ENCODE assay signal across 8 cellular contexts in the genomic region with DNA sequence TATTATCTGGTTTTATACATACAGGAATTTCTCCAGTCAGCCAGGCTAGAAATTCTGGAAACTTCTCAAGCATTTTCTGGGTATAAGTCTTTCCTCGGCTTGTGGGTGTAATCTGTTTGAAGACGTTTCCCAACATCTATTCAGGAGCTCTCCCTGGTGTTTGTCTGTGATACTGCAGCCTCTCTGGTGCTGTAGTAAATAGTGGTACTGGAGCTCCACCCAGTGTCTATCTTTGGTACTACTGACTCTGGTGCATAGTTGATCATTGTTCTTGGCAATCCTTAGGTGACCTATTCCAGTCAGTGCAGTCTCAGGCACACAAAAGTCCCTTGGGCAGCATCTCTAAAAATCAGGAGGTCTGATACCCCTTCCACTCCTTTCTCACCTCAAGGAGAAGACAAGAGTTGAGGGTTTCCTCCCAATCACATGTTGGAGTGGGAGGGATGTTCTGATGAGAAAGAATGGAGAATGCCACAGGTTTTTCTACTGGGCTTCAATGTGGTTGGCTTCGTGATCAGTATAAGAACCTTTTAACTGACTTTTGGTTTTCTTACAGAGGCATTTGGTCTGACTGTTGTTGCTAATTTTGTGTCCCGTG.
DNase-seq lines count a peak whose midpoint lies in the region; ATAC-seq and TF ChIP-seq lines count a peak whose summit lies in the region.

No MANE protein-coding gene starts in this region.

- H2AFZ ChIP-seq in SK-N-SH (ENCODE audit: low read depth) = no peak overlapping the region

- H3K9me2 ChIP-seq in SK-N-SH = no peaks in the 10 kb centered on the region

- no peak overlapping the region for H3K9ac ChIP-seq in SK-N-SH

- CTCF ChIA-PET in HEK293T (lab: Yijun Ruan, JAX) (interaction anchor here (0.5 to 2.1 kb wide), 9 partner anchors 18 to 224 kb away, joined by 3 to 5 read pairs (median 4); no protein-coding TSS in a partner anchor), SK-N-SH (lab: Yijun Ruan, JAX) (interaction anchor here (0.5 to 6.2 kb wide), 60 partner anchors 8 to 732 kb away, joined by 3 to 102 read pairs (median 4); a partner anchor contains a TSS)

- peak; percentile 99 for TF ChIP-seq CTCF in GM12864 (IDR thresholded peaks at IDR 0.05; ENCODE audit: low read depth, low read length, missing control alignments)
- TF ChIP-seq CTCF in NB4 (IDR thresholded peaks at IDR 0.05; ENCODE audit: low read depth, low read length) = peak; percentile 99
- peak; percentile 99 for TF ChIP-seq CTCF in SK-N-SH (IDR thresholded peaks at IDR 0.05)
- no peak for TF ChIP-seq CTCF in WERI-Rb-1 (IDR thresholded peaks at IDR 0.05; ENCODE audit: low read depth, low read length)

- H4K20me1 ChIP-seq in SK-N-SH (ENCODE audit: insufficient read depth) = no peaks in the 10 kb centered on the region

- H3K9me3 ChIP-seq in SK-N-SH (peaks cover 12% of the 10 kb centered on the region; the same call in 1 of the 2 replicates), WERI-Rb-1 (ENCODE audit: severe bottlenecking) (no peaks in the 10 kb centered on the region)

- TF ChIP-seq RAD21 in SK-N-SH (IDR thresholded peaks at IDR 0.05; ENCODE audit: low read length) = peak; percentile 100

- no peaks in the 10 kb centered on the region for H3K27me3 ChIP-seq in SK-N-SH (ENCODE audit: insufficient read depth)
- H3K27me3 ChIP-seq in WERI-Rb-1 (ENCODE audit: insufficient read depth, low read depth, severe bottlenecking) = no peaks in the 10 kb centered on the region

- POLR2A ChIA-PET in HEK293T (lab: Yijun Ruan, JAX) = no interaction called here
- POLR2A ChIA-PET in SK-N-SH (lab: Yijun Ruan, JAX) = no interaction called here

- no peak for TF ChIP-seq EP300 in SK-N-SH (IDR thresholded peaks at IDR 0.05; ENCODE audit: borderline replicate concordance in 1 of 2, low read depth in 1 of 2, low read length in 1 of 2)

- H3F3A ChIP-seq in SK-N-SH (replicated peaks; ENCODE audit: insufficient read depth) = no peaks in the 10 kb centered on the region

- H3K4me2 ChIP-seq in SK-N-SH = no peak overlapping the region

- H3K4me3 ChIP-seq in GM12864 (ENCODE audit: low read depth, low read length) (no peak overlapping the region), NB4 (ENCODE audit: low read depth, low read length) (no peak overlapping the region), SK-N-SH (ENCODE audit: low read depth in 2 of 2, low read length in 1 of 2) (peak overlapping the region in 1 of 2 experiments; percentile 10; a peak in 1 of 4 replicates), WERI-Rb-1 (ENCODE audit: low read depth, low read length) (no peak overlapping the region)

- no peaks in the 10 kb centered on the region for H3K36me3 ChIP-seq in SK-N-SH (replicated peaks in 1 of 2; ENCODE audit: control insufficient read depth in 1 of 2, insufficient read depth in 2 of 2, low read length in 1 of 2)
- H3K36me3 ChIP-seq in WERI-Rb-1 = no peaks in the 10 kb centered on the region

- ATAC-seq in Right ventricle myocardium superior (ENCODE audit: poor library complexity) = peak; percentile 95

- intact Hi-C loops in Right ventricle myocardium superior (cut with DNase I) = loop anchor here (2.0 kb wide), 1 partner anchor 172 kb away; no protein-coding TSS in a partner anchor

- WGBS in SK-N-SH (ENCODE audit: low lambda C conversion rate) = 34% methylated on average over 4 of the region's 4 CpGs

- no peaks in the 10 kb centered on the region for H3K79me2 ChIP-seq in SK-N-SH (ENCODE audit: insufficient read depth)

- H3K27ac ChIP-seq in SK-N-SH (ENCODE audit: low read depth in 2 of 2, low read length in 1 of 2) (no peak overlapping the region), WERI-Rb-1 (no peak overlapping the region)

- peak; percentile 68 for DNase-seq in GM12864 (ENCODE audit: low read depth)
- DNase-seq in HEK293T (ENCODE audit: extremely low spot score) = peak; percentile 73
- DNase-seq in NB4 (ENCODE audit: low read depth) = peak; percentile 88
- peak; percentile 60 for DNase-seq in SK-N-SH
- DNase-seq in activated naive CD4-positive, alpha-beta T cell treated with anti-CD3 and anti-CD28 coated beads, Interleukin-2, amount 50 U/mL, for 16 hours = peak; percentile 79
- no peak for DNase-seq in Right ventricle myocardium superior
- peak; percentile 80 for DNase-seq in retina
- no peak for DNase-seq in WERI-Rb-1

- H3K4me1 ChIP-seq in SK-N-SH (ENCODE audit: control insufficient read depth in 1 of 2, insufficient read depth in 2 of 2, low read depth in 1 of 2, low read length in 1 of 2) = no peaks in the 10 kb centered on the region; a peak in 2 of 4 replicates

- TF ChIP-seq POLR2A in NB4 (IDR thresholded peaks at IDR 0.05; ENCODE audit: extremely low read depth, insufficient read length) = no peak

TF ChIP-seq in HEK293T, 16 proteins besides CTCF, POLR2A, EP300 and RAD21:
- TF ChIP-seq FOXK2 (IDR thresholded peaks at IDR 0.05) = no peak
- no peak for TF ChIP-seq BHLHE40 (IDR thresholded peaks at IDR 0.05; ENCODE audit: borderline replicate concordance)
- no peak for TF ChIP-seq ARNT (IDR thresholded peaks at IDR 0.05)
- TF ChIP-seq SP1 (IDR thresholded peaks at IDR 0.05) = no peak
- no peak for TF ChIP-seq TARDBP (IDR thresholded peaks at IDR 0.05)
- TF ChIP-seq CTBP1 (IDR thresholded peaks at IDR 0.05; ENCODE audit: borderline replicate concordance) = no peak
- no peak for TF ChIP-seq ZNF384 (IDR thresholded peaks at IDR 0.05)
- no peak for TF ChIP-seq L3MBTL2 (conservative IDR thresholded peaks at IDR 0.05)
- no peak for TF ChIP-seq NFRKB (IDR thresholded peaks at IDR 0.05)
- TF ChIP-seq ELF4 (IDR thresholded peaks at IDR 0.05) = no peak
- TF ChIP-seq SUZ12 (IDR thresholded peaks at IDR 0.05) = no peak
- no peak for TF ChIP-seq HDGF (IDR thresholded peaks at IDR 0.05; ENCODE audit: borderline replicate concordance)
- no peak for TF ChIP-seq FOXA1 (IDR thresholded peaks at IDR 0.05)
- TF ChIP-seq FOXM1 (IDR thresholded peaks at IDR 0.05; ENCODE audit: borderline replicate concordance) = no peak
- no peak for TF ChIP-seq LEF1 (IDR thresholded peaks at IDR 0.05; ENCODE audit: borderline replicate concordance)
- TF ChIP-seq, protein P1, sequence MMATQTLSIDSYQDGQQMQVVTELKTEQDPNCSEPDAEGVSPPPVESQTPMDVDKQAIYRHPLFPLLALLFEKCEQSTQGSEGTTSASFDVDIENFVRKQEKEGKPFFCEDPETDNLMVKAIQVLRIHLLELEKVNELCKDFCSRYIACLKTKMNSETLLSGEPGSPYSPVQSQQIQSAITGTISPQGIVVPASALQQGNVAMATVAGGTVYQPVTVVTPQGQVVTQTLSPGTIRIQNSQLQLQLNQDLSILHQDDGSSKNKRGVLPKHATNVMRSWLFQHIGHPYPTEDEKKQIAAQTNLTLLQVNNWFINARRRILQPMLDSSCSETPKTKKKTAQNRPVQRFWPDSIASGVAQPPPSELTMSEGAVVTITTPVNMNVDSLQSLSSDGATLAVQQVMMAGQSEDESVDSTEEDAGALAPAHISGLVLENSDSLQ (IDR thresholded peaks at IDR 0.05) = no peak
TF ChIP-seq in HEK293T: peak in this region for 0.

TF ChIP-seq in SK-N-SH, 30 proteins besides CTCF, POLR2A, EP300 and RAD21:
- TF ChIP-seq RCOR1 (IDR thresholded peaks at IDR 0.05; ENCODE audit: low read length) (peak; percentile 61), SIN3A (IDR thresholded peaks at IDR 0.05; ENCODE audit: borderline replicate concordance, low read depth, low read length) (no peak), NRF1 (IDR thresholded peaks at IDR 0.05; ENCODE audit: low read depth, low read length) (0 out of 2 replicates have a peak, but pooled peaks have one; percentile 39), RFX5 (IDR thresholded peaks at IDR 0.05; ENCODE audit: low read length) (no peak), RXRA (IDR thresholded peaks at IDR 0.05; ENCODE audit: borderline replicate concordance, low read depth) (no peak), SMC3 (IDR thresholded peaks at IDR 0.05; ENCODE audit: low read depth, low read length) (peak; percentile 100)
- TF ChIP-seq, protein P2, sequence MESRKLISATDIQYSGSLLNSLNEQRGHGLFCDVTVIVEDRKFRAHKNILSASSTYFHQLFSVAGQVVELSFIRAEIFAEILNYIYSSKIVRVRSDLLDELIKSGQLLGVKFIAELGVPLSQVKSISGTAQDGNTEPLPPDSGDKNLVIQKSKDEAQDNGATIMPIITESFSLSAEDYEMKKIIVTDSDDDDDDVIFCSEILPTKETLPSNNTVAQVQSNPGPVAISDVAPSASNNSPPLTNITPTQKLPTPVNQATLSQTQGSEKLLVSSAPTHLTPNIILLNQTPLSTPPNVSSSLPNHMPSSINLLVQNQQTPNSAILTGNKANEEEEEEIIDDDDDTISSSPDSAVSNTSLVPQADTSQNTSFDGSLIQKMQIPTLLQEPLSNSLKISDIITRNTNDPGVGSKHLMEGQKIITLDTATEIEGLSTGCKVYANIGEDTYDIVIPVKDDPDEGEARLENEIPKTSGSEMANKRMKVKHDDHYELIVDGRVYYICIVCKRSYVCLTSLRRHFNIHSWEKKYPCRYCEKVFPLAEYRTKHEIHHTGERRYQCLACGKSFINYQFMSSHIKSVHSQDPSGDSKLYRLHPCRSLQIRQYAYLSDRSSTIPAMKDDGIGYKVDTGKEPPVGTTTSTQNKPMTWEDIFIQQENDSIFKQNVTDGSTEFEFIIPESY (IDR thresholded peaks at IDR 0.05; ENCODE audit: borderline replicate concordance, low read depth) = no peak

Comparison
In these comparisons a context has a peak if more than half of its experiments do, and no peak if none do; other contexts are left out.
1. DNase-seq: peak in GM12864 (single experiment), HEK293T (single experiment), NB4 (single experiment), SK-N-SH (single experiment), activated naive CD4-positive, alpha-beta T cell treated with anti-CD3 and anti-CD28 coated beads, Interleukin-2, amount 50 U/mL, for 16 hours (single experiment) and retina (single experiment); none in Right ventricle myocardium superior (single experiment) and WERI-Rb-1 (single experiment).